16 cellular contexts compared by ENCODE assay signal in genomic region chr1:8520483-8520966, GRCh38.
DNase-seq lines count a peak whose midpoint lies in the region; ATAC-seq, FAIRE-seq and TF ChIP-seq lines count a peak whose summit lies in the region.
"Had no signal": no experiment of that assay in that cellular context is flagged by ENCODE, and none has a peak within 500 bp of the region (broad histone marks: within the 10 kb centered on the region; RNA-seq: fewer than 3 reads in every experiment).

No MANE protein-coding gene starts in this region.

- TF ChIP-seq CTCF in GM12878 (IDR thresholded peaks at IDR 0.05 in 2 of 3, conservative IDR thresholded peaks at IDR 0.05 in 1 of 3; ENCODE audit: control insufficient read depth in 2 of 3, extremely low read depth in 1 of 3, insufficient read depth in 1 of 3, low read depth in 3 of 3, low read length in 3 of 3) (no peak), nephron progenitor cell (IDR thresholded peaks at IDR 0.05) (no peak), BE2C (IDR thresholded peaks at IDR 0.05; ENCODE audit: low read depth, low read length) (no peak)

- no peaks in the 10 kb centered on the region for H3K9me3 Mint-ChIP-seq in nephron progenitor cell
- H3K9me3 Mint-ChIP-seq in activated CD4-positive, alpha-beta T cell treated with anti-CD3 and anti-CD28 coated beads, Interleukin-2, amount 10 ng/mL, durations not matched to agents 24 days and 14 days = no peaks in the 10 kb centered on the region
- H3K9me3 Mint-ChIP-seq: activated naive CD8-positive, alpha-beta T cell treated with anti-CD3 and anti-CD28 coated beads, Interleukin-2, amount 10 ng/mL, durations not matched to agents 7 days and 5 days; CD14-positive monocyte; neural crest cell had no signal

- H3K4me3 ChIP-seq in Karpas-422 (ENCODE audit: low read length) (no peak overlapping the region), GM12878 (no peak overlapping the region), BE2C (ENCODE audit: low read depth, low read length) (no peak overlapping the region)
- H3K4me3 ChIP-seq: thoracic aorta had no signal

- H3K9me2 ChIP-seq in Karpas-422 (replicated peaks; ENCODE audit: insufficient read depth, low read length) = no peaks in the 10 kb centered on the region

- no TSS peak for BruUV-seq in GM12878 (replicated peaks; lab: Mats Ljungman, UMichigan)

- ATAC-seq in GM12878 = no peak

- peaks cover 26% of the 10 kb centered on the region for H3K36me3 Mint-ChIP-seq in nephron progenitor cell (ENCODE audit: low read depth)
- H3K36me3 Mint-ChIP-seq in activated CD4-positive, alpha-beta T cell treated with anti-CD3 and anti-CD28 coated beads, Interleukin-2, amount 10 ng/mL, durations not matched to agents 24 days and 14 days (ENCODE audit: low read depth) = peaks cover 31% of the 10 kb centered on the region

- H3K9me3 ChIP-seq in Karpas-422 (ENCODE audit: low read length) = no peaks in the 10 kb centered on the region
- H3K9me3 ChIP-seq in GM12878 (replicated peaks; ENCODE audit: control insufficient read depth, insufficient read depth, low read length) = no peaks in the 10 kb centered on the region
- H3K9me3 ChIP-seq in BE2C = no peaks in the 10 kb centered on the region
- H3K9me3 ChIP-seq: thoracic aorta had no signal

- POLR2A ChIA-PET in GM12878 (lab: Charles Lee) = interaction anchor here (0.5 to 1.5 kb wide), 9 partner anchors 23 to 344 kb away, joined by 3 to 6 read pairs (median 4); no protein-coding TSS in a partner anchor

- FAIRE-seq in GM12878 (lab: Jason Lieb, UNC) = no peak

- SMC1A ChIA-PET in GM12878 (lab: Charles Lee; ENCODE audit: uncharacterized antibody, unreplicated experiment) = interaction anchor here (0.7 to 2.0 kb wide), 8 partner anchors 10 to 151 kb away, joined by 3 to 9 read pairs (median 4); no protein-coding TSS in a partner anchor

- no peak for TF ChIP-seq EP300 in GM12878 (IDR thresholded peaks at IDR 0.05; ENCODE audit: borderline replicate concordance in 1 of 2, control insufficient read depth in 1 of 2, low read depth in 2 of 2, low read length in 2 of 2)

- 93% methylated on average over 6 of the region's 6 CpGs for WGBS in GM12878 (ENCODE audit: insufficient coverage, insufficient replicate concordance, low lambda C conversion rate, missing lambda C conversion rate)

- no peak overlapping the region for H3K4me2 ChIP-seq in Karpas-422 (ENCODE audit: low read depth, low read length, poor library complexity, severe bottlenecking)
- no peak overlapping the region for H3K4me2 ChIP-seq in GM12878 (ENCODE audit: control insufficient read depth, insufficient read depth)

- H3K9ac ChIP-seq in Karpas-422 (ENCODE audit: low read length) = no peak overlapping the region
- no peak overlapping the region for H3K9ac ChIP-seq in GM12878 (ENCODE audit: control insufficient read depth, insufficient read depth, low read length)

- in situ Hi-C loops in GM12878 (cut with MboI) = no loop called here

- H3K27me3 ChIP-seq in Karpas-422 (ENCODE audit: low read length) (no peaks in the 10 kb centered on the region), GM12878 (replicated peaks in 1 of 2; ENCODE audit: control insufficient read depth in 2 of 2, insufficient read depth in 2 of 2, low read length in 1 of 2) (no peaks in the 10 kb centered on the region), BE2C (no peaks in the 10 kb centered on the region)

- intact Hi-C loops in GM12878 (cut with micrococcal nuclease; ENCODE audit: unreplicated experiment) = loop anchor here (10.0 kb wide), 1 partner anchor 96 kb away; no protein-coding TSS in a partner anchor
- intact Hi-C loops in activated CD4-positive, alpha-beta T cell treated with anti-CD3 and anti-CD28 coated beads, Interleukin-2, amount 10 ng/mL, durations not matched to agents 24 days and 14 days (cut with micrococcal nuclease) = no loop called here

- DNase-seq in Daoy (ENCODE audit: low read depth) = peak; percentile 19
- peak; percentile 36 for DNase-seq in Karpas-422
- no peak for DNase-seq in GM12878 (ENCODE audit: low read depth, low spot score)
- DNase-seq in nephron progenitor cell = no peak
- no peak for DNase-seq in BE2C
- no peak for DNase-seq in activated CD4-positive, alpha-beta T cell treated with anti-CD3 and anti-CD28 coated beads, Interleukin-2, amount 10 ng/mL, durations not matched to agents 24 days and 14 days
- DNase-seq in NCI-H446 treated with DMSO at 0.1 percent for 48 hours (lab: John Stamatoyannopoulos, UW) = no peak
- no peak for DNase-seq in activated CD4-positive, alpha-beta T cell treated with anti-CD3 and anti-CD28 coated beads, Interleukin-2, amount 50 U/mL, for 4 hours
- DNase-seq: activated CD4-positive, alpha-beta T cell treated with anti-CD3 and anti-CD28 coated beads for 48 hours; activated naive CD8-positive, alpha-beta T cell treated with anti-CD3 and anti-CD28 coated beads, Interleukin-2, amount 10 ng/mL, durations not matched to agents 7 days and 5 days; cortex of kidney; KG1; NCI-H2029 had no signal

- H3K79me2 ChIP-seq in Karpas-422 (ENCODE audit: low read length) (peaks cover 49% of the 10 kb centered on the region), GM12878 (ENCODE audit: control insufficient read depth, insufficient read depth, low read length) (peaks cover 13% of the 10 kb centered on the region)

- H3K4me1 Mint-ChIP-seq in nephron progenitor cell = peaks cover 46% of the 10 kb centered on the region
- H3K4me1 Mint-ChIP-seq in activated CD4-positive, alpha-beta T cell treated with anti-CD3 and anti-CD28 coated beads, Interleukin-2, amount 10 ng/mL, durations not matched to agents 24 days and 14 days = peaks cover 51% of the 10 kb centered on the region

- H3K4me1 ChIP-seq in Karpas-422 (ENCODE audit: low read length) (peaks cover 59% of the 10 kb centered on the region), GM12878 (ENCODE audit: control insufficient read depth, insufficient read depth, low read length) (peaks cover 26% of the 10 kb centered on the region), BE2C (peaks cover 5% of the 10 kb centered on the region)

- RAD21 ChIA-PET in GM12878 (lab: Charles Lee; ENCODE audit: unreplicated experiment) = interaction anchor here (0.6 to 1.3 kb wide), 4 partner anchors 13 to 57 kb away, joined by 3 read pairs; no protein-coding TSS in a partner anchor

- H2AFZ ChIP-seq in Karpas-422 (ENCODE audit: low read length) (no peak overlapping the region), GM12878 (ENCODE audit: control insufficient read depth, low read depth, low read length) (no peak overlapping the region)

- no peaks in the 10 kb centered on the region for H4K20me1 ChIP-seq in Karpas-422 (ENCODE audit: insufficient read depth, low read depth, low read length)
- H4K20me1 ChIP-seq in GM12878 (ENCODE audit: control insufficient read depth, insufficient read depth) = no peaks in the 10 kb centered on the region

- no peak for TF ChIP-seq POLR2A in GM12878 (IDR thresholded peaks at IDR 0.05; ENCODE audit: low read depth, low read length)

- peak; percentile 27; the same call in 1 of the 2 replicates for TF ChIP-seq RAD21 in GM12878 (IDR thresholded peaks at IDR 0.05; ENCODE audit: insufficient read depth, low read depth, low read length)

- H3K27me3 Mint-ChIP-seq in nephron progenitor cell (ENCODE audit: low read depth, poor library complexity) = no peaks in the 10 kb centered on the region
- H3K27me3 Mint-ChIP-seq in activated CD4-positive, alpha-beta T cell treated with anti-CD3 and anti-CD28 coated beads, Interleukin-2, amount 10 ng/mL, durations not matched to agents 24 days and 14 days = no peaks in the 10 kb centered on the region
- H3K27me3 Mint-ChIP-seq: activated naive CD8-positive, alpha-beta T cell treated with anti-CD3 and anti-CD28 coated beads, Interleukin-2, amount 10 ng/mL, durations not matched to agents 7 days and 5 days had no signal

- H3K27ac ChIP-seq in Karpas-422 (ENCODE audit: low read length) (peak overlapping the region; percentile 44), GM12878 (ENCODE audit: control insufficient read depth, insufficient read depth) (no peak overlapping the region)
- H3K27ac ChIP-seq: thoracic aorta had no signal

- peak overlapping the region; percentile 76 for H3K27ac Mint-ChIP-seq in nephron progenitor cell
- no peak overlapping the region for H3K27ac Mint-ChIP-seq in activated CD4-positive, alpha-beta T cell treated with anti-CD3 and anti-CD28 coated beads, Interleukin-2, amount 10 ng/mL, durations not matched to agents 24 days and 14 days
- H3K27ac Mint-ChIP-seq: activated naive CD8-positive, alpha-beta T cell treated with anti-CD3 and anti-CD28 coated beads, Interleukin-2, amount 10 ng/mL, durations not matched to agents 7 days and 5 days had no signal

- CTCF ChIA-PET in GM12878 (lab: Yijun Ruan, JAX) = interaction anchor here (1.1 to 5.8 kb wide), 4 partner anchors 9 to 207 kb away, joined by 3 to 30 read pairs (median 4); no protein-coding TSS in a partner anchor

- H3K36me3 ChIP-seq in Karpas-422 (ENCODE audit: insufficient read depth, low read length) (no peaks in the 10 kb centered on the region; the same call in 1 of the 2 replicates), GM12878 (ENCODE audit: control insufficient read depth in 2 of 2, insufficient read depth in 2 of 2, low read length in 1 of 2) (no peaks in the 10 kb centered on the region), BE2C (no peaks in the 10 kb centered on the region)
- H3K36me3 ChIP-seq: thoracic aorta had no signal

- no peak overlapping the region for H3K4me3 Mint-ChIP-seq in nephron progenitor cell
- no peak overlapping the region for H3K4me3 Mint-ChIP-seq in activated CD4-positive, alpha-beta T cell treated with anti-CD3 and anti-CD28 coated beads, Interleukin-2, amount 10 ng/mL, durations not matched to agents 24 days and 14 days
- H3K4me3 Mint-ChIP-seq: activated naive CD8-positive, alpha-beta T cell treated with anti-CD3 and anti-CD28 coated beads, Interleukin-2, amount 10 ng/mL, durations not matched to agents 7 days and 5 days; CD14-positive monocyte; neural crest cell had no signal

TF ChIP-seq in GM12878, 131 proteins besides CTCF, POLR2A, EP300 and RAD21 (continues in another document):
- 0 out of 2 replicates have a peak, but pooled peaks have one; percentile 15 for TF ChIP-seq ZNF384 (IDR thresholded peaks at IDR 0.05; ENCODE audit: borderline replicate concordance, low read depth, low read length)
- no peak for TF ChIP-seq SRF (IDR thresholded peaks at IDR 0.05; ENCODE audit: low read depth in 2 of 2, low read length in 2 of 2)
- peak; percentile 44; the same call in 1 of the 2 replicates for TF ChIP-seq NFIC (IDR thresholded peaks at IDR 0.05; ENCODE audit: low read depth, low read length)
- TF ChIP-seq SMAD5 (IDR thresholded peaks at IDR 0.05; ENCODE audit: low read depth) = no peak
- TF ChIP-seq RUNX3 (IDR thresholded peaks at IDR 0.05; ENCODE audit: low read length) = peak; percentile 59
- TF ChIP-seq ESRRA (IDR thresholded peaks at IDR 0.05; ENCODE audit: low read length) = no peak
- no peak for TF ChIP-seq MEF2A (IDR thresholded peaks at IDR 0.05; ENCODE audit: insufficient read depth, low read depth, low read length)
- TF ChIP-seq PML (IDR thresholded peaks at IDR 0.05; ENCODE audit: low read length) = no peak

Comparison
In these comparisons a context has a peak if more than half of its experiments do, and no peak if none do; other contexts are left out.
1. DNase-seq: peak in Daoy (single experiment) and Karpas-422 (single experiment); none in GM12878 (single experiment), nephron progenitor cell (single experiment), BE2C (single experiment), activated CD4-positive, alpha-beta T cell treated with anti-CD3 and anti-CD28 coated beads, Interleukin-2, amount 10 ng/mL, durations not matched to agents 24 days and 14 days (single experiment), NCI-H446 treated with DMSO at 0.1 percent for 48 hours (single experiment) and activated CD4-positive, alpha-beta T cell treated with anti-CD3 and anti-CD28 coated beads, Interleukin-2, amount 50 U/mL, for 4 hours (0 of 2).